Comparison of ENCODE assay signal across 18 cellular contexts in the genomic region with DNA sequence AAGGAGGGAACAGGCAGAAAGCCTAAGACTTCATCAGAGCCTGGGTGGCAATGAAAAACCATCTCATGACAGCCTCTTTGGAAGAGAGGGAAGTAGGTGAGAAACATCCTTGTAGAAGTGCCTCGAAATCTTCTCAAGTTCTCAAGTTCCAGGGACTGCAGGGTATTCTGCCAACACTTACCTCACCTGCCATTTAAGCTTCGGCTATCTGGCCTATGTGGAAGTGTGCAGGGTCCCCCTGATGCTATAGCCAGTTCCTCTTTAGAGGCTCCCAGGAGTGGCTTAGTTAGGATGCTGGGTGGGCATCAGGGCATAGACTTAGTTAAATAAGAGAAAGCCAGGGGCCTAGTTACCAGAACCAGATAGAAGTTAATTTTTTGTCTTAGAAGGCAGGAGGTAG. TPM values are rescaled to one million over a fixed set of nuclear protein-coding genes. Genes with fewer than 3 reads are reported as not detected.
A peak's percentile ranks its signal among the peaks of the same experiment; 100 is the strongest.
DNase-seq lines count a peak whose midpoint lies in the region; ATAC-seq and TF ChIP-seq lines count a peak whose summit lies in the region.
"Had no signal": no experiment of that assay in that cellular context is flagged by ENCODE, and none has a peak within 500 bp of the region (broad histone marks: within the 10 kb centered on the region; RNA-seq: fewer than 3 reads in every experiment).

No MANE protein-coding gene starts in this region.

- no peaks in the 10 kb centered on the region for H3K4me1 Mint-ChIP-seq in stimulated activated naive B cell treated with anti-CD40 and anti-IgM and Interleukin-4, amounts not matched to agents 10 μg/mL and 1 μg/mL and 100 μg/mL, for 72 hours
- H3K4me1 Mint-ChIP-seq in activated CD4-positive, alpha-beta memory T cell treated with anti-CD3 and anti-CD28 coated beads for 36 hours (ENCODE audit: low read depth): no peaks in the 10 kb centered on the region
- H3K4me1 Mint-ChIP-seq: H9 had no signal

- ATAC-seq in stimulated activated naive B cell treated with anti-CD40 and anti-IgM and Interleukin-4, amounts not matched to agents 10 μg/mL and 1 μg/mL and 100 μg/mL, for 72 hours (replicated peaks): no peak
- ATAC-seq in HG03045 (IDR thresholded peaks at IDR 0.05; ENCODE audit: unreplicated experiment): no peak
- no peak for ATAC-seq in HG03342 (IDR thresholded peaks at IDR 0.05; ENCODE audit: unreplicated experiment)
- ATAC-seq: GM12878, K562 had no signal

- H3K27me3 Mint-ChIP-seq in stimulated activated naive B cell treated with anti-CD40 and anti-IgM and Interleukin-4, amounts not matched to agents 10 μg/mL and 1 μg/mL and 100 μg/mL, for 72 hours: no peaks in the 10 kb centered on the region
- H3K27me3 Mint-ChIP-seq in activated CD4-positive, alpha-beta memory T cell treated with anti-CD3 and anti-CD28 coated beads for 36 hours: no peaks in the 10 kb centered on the region
- H3K27me3 Mint-ChIP-seq: CD4-positive, alpha-beta T cell had no signal

- H3K4me3 Mint-ChIP-seq in stimulated activated naive B cell treated with anti-CD40 and anti-IgM and Interleukin-4, amounts not matched to agents 10 μg/mL and 1 μg/mL and 100 μg/mL, for 72 hours: no peak overlapping the region
- H3K4me3 Mint-ChIP-seq in activated CD4-positive, alpha-beta memory T cell treated with anti-CD3 and anti-CD28 coated beads for 36 hours: no peak overlapping the region
- H3K4me3 Mint-ChIP-seq: CD4-positive, alpha-beta T cell; H9 had no signal

- no peaks in the 10 kb centered on the region for H3K9me3 Mint-ChIP-seq in stimulated activated naive B cell treated with anti-CD40 and anti-IgM and Interleukin-4, amounts not matched to agents 10 μg/mL and 1 μg/mL and 100 μg/mL, for 72 hours
- no peaks in the 10 kb centered on the region for H3K9me3 Mint-ChIP-seq in activated CD4-positive, alpha-beta memory T cell treated with anti-CD3 and anti-CD28 coated beads for 36 hours
- H3K9me3 Mint-ChIP-seq: CD4-positive, alpha-beta T cell; H9 had no signal

- H3K36me3 Mint-ChIP-seq in stimulated activated naive B cell treated with anti-CD40 and anti-IgM and Interleukin-4, amounts not matched to agents 10 μg/mL and 1 μg/mL and 100 μg/mL, for 72 hours: peaks cover 10 to 26% of the 10 kb centered on the region in 2 donors
- H3K36me3 Mint-ChIP-seq in activated CD4-positive, alpha-beta memory T cell treated with anti-CD3 and anti-CD28 coated beads for 36 hours: peaks cover 3% of the 10 kb centered on the region

- H3K4me3 ChIP-seq in Peyer's patch (no peak overlapping the region), esophagus muscularis mucosa (no peak overlapping the region), prostate gland (no peak overlapping the region), tibial nerve (no peak overlapping the region)
- H3K4me3 ChIP-seq: GM12878, K562 had no signal

- POLR2A ChIA-PET in activated CD4-positive, alpha-beta memory T cell treated with anti-CD3 and anti-CD28 coated beads for 36 hours (lab: Charles Lee): no interaction called here

- H3K9me3 ChIP-seq in Peyer's patch: no peaks in the 10 kb centered on the region
- H3K9me3 ChIP-seq in esophagus muscularis mucosa: no peaks in the 10 kb centered on the region
- no peaks in the 10 kb centered on the region for H3K9me3 ChIP-seq in prostate gland
- no peaks in the 10 kb centered on the region for H3K9me3 ChIP-seq in tibial nerve

- intact Hi-C loops in esophagus muscularis mucosa (cut with DNase I) (no loop called here), prostate gland (cut with DNase I) (no loop called here)
- intact Hi-C loops in activated CD4-positive, alpha-beta memory T cell treated with anti-CD3 and anti-CD28 coated beads for 36 hours (cut with micrococcal nuclease): no loop called here

- CTCF ChIA-PET in activated CD4-positive, alpha-beta memory T cell treated with anti-CD3 and anti-CD28 coated beads for 36 hours (lab: Charles Lee): interaction anchor here (1.2 to 1.4 kb wide), 2 partner anchors 15 to 236 kb away, joined by 3 to 4 read pairs; no protein-coding TSS in a partner anchor

- no peaks in the 10 kb centered on the region for H3K27me3 ChIP-seq in Peyer's patch
- no peaks in the 10 kb centered on the region for H3K27me3 ChIP-seq in esophagus muscularis mucosa
- no peaks in the 10 kb centered on the region for H3K27me3 ChIP-seq in prostate gland (replicated peaks; ENCODE audit: insufficient read depth)
- H3K27me3 ChIP-seq in tibial nerve: no peaks in the 10 kb centered on the region

- H3K36me3 ChIP-seq in Peyer's patch (peaks cover 0 to 15% (median 0%) of the 10 kb centered on the region in 3 donors), esophagus muscularis mucosa (no peaks in the 10 kb centered on the region), prostate gland (no peaks in the 10 kb centered on the region), tibial nerve (peaks cover 0 to 17% (median 0%) of the 10 kb centered on the region in 3 donors)

- DNase-seq in Peyer's patch (no peak), esophagus muscularis mucosa (ENCODE audit: extremely low spot score) (peak; percentile 53), prostate gland (ENCODE audit: low spot score) (no peak), tibial nerve (ENCODE audit: low spot score in 2 of 2) (no peak)
- DNase-seq in stimulated activated naive B cell treated with anti-CD40 and anti-IgM and Interleukin-4, amounts not matched to agents 10 μg/mL and 1 μg/mL and 100 μg/mL, for 72 hours: no peak
- no peak for DNase-seq in activated CD4-positive, alpha-beta memory T cell treated with anti-CD3 and anti-CD28 coated beads for 36 hours
- DNase-seq: ACHN; Calu3; CD4-positive, alpha-beta T cell; H9; NCI-H146; NCI-H226; NCI-H526 treated with DMSO at 0.1 percent for 48 hours; RPMI8226 had no signal

- H3K27ac Mint-ChIP-seq in stimulated activated naive B cell treated with anti-CD40 and anti-IgM and Interleukin-4, amounts not matched to agents 10 μg/mL and 1 μg/mL and 100 μg/mL, for 72 hours: no peak overlapping the region
- no peak overlapping the region for H3K27ac Mint-ChIP-seq in activated CD4-positive, alpha-beta memory T cell treated with anti-CD3 and anti-CD28 coated beads for 36 hours
- H3K27ac Mint-ChIP-seq: CD4-positive, alpha-beta T cell; H9 had no signal

- H3K27ac ChIP-seq in Peyer's patch (peak overlapping the region; percentile 20 to 76 (median 54)), esophagus muscularis mucosa (replicated peaks in 1 of 4) (peak overlapping the region; percentile 36 to 70 (median 57)), prostate gland (peak overlapping the region; percentile 13 to 61), tibial nerve (peak overlapping the region in 3 of 4 donors; percentile 51 to 67 (median 54))

- TF ChIP-seq CTCF in Peyer's patch (IDR thresholded peaks at IDR 0.05) (no peak), esophagus muscularis mucosa (IDR thresholded peaks at IDR 0.05) (no peak), prostate gland (IDR thresholded peaks at IDR 0.05) (no peak), tibial nerve (IDR thresholded peaks at IDR 0.05) (no peak)

- H3K4me1 ChIP-seq in Peyer's patch (no peaks in the 10 kb centered on the region), esophagus muscularis mucosa (peaks cover 0 to 19% (median 4%) of the 10 kb centered on the region in 4 donors), prostate gland (replicated peaks) (peaks cover 15% of the 10 kb centered on the region), tibial nerve (no peaks in the 10 kb centered on the region)

- 83% methylated on average over 1 of the region's 2 CpGs for whole genome bisulfite sequencing in esophagus muscularis mucosa
- 80% methylated on average over 2 of the region's 2 CpGs for WGBS in prostate gland
- WGBS in tibial nerve, 2 donors: 67 to 87% methylated on average over 2 of the region's 2 CpGs

- TF ChIP-seq POLR2A in Peyer's patch (IDR thresholded peaks at IDR 0.05) (no peak), esophagus muscularis mucosa (IDR thresholded peaks at IDR 0.05; ENCODE audit: low read depth) (no peak), prostate gland (IDR thresholded peaks at IDR 0.05) (no peak), tibial nerve (IDR thresholded peaks at IDR 0.05) (no peak)

- TF ChIP-seq EP300 in esophagus muscularis mucosa (IDR thresholded peaks at IDR 0.05) (no peak), tibial nerve (IDR thresholded peaks at IDR 0.05) (no peak)

RNA-seq across cellular contexts. Expression of gene ABCC2, which starts 27.0 kb away (rescaled TPM):
- total RNA-seq in Peyer's patch (100 to 1,000 TPM in 1 of 4 donors, 10 to 100 TPM in 2, 1 to 10 TPM in 1; 9.9 to 156 (median 64.6) TPM), esophagus muscularis mucosa (1 to 10 TPM in 1 of 4 donors, under 1 TPM in 3; 0.32 to 2.9 (median 0.42) TPM), prostate gland (under 1 TPM; 0.14 to 0.74 TPM), tibial nerve (10 to 100 TPM in 2 of 4 donors, 1 to 10 TPM in 2; 1.7 to 23.7 (median 8.4) TPM)
- total RNA-seq in activated CD4-positive, alpha-beta memory T cell treated with anti-CD3 and anti-CD28 coated beads for 36 hours: under 1 TPM; 0.57 to 0.82 TPM
